In the genomic region with DNA sequence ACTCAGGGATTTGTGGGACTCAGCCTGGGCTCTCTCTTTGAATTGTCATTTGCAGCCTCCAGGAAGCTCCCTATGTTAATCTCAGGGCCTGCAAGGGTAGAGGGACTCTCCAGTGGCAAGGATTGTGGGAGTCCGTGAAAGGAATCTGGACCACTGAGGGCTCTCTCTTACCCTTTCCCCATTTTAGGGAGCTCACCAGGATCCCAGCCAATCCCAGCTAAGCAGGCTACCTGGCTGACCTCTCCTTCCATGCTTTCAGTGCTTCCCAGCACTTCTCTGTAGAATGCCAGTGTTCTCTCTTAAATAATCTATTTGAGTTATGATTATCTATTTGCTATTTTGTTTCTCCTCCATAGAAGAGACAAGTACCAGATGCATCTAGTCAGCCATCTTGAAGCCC, we compare ENCODE assay signal across 2 cellular contexts.
TF ChIP-seq lines count a peak whose summit lies in the region.

No MANE protein-coding gene starts in this region.

TF ChIP-seq in WTC11, 78 proteins besides CTCF, POLR2A, EP300 and RAD21:
- TF ChIP-seq ZNF219 (CRISPR knock-in tag; IDR thresholded peaks at IDR 0.05; ENCODE audit: borderline replicate concordance) = no peak
- TF ChIP-seq ZNF416 (CRISPR knock-in tag; IDR thresholded peaks at IDR 0.05) = no peak
- no peak for TF ChIP-seq IRF2 (CRISPR knock-in tag; IDR thresholded peaks at IDR 0.05; ENCODE audit: borderline replicate concordance, low read depth)
- TF ChIP-seq FOXP1 (CRISPR knock-in tag; IDR thresholded peaks at IDR 0.05; ENCODE audit: borderline replicate concordance) = no peak
- TF ChIP-seq, protein P1, sequence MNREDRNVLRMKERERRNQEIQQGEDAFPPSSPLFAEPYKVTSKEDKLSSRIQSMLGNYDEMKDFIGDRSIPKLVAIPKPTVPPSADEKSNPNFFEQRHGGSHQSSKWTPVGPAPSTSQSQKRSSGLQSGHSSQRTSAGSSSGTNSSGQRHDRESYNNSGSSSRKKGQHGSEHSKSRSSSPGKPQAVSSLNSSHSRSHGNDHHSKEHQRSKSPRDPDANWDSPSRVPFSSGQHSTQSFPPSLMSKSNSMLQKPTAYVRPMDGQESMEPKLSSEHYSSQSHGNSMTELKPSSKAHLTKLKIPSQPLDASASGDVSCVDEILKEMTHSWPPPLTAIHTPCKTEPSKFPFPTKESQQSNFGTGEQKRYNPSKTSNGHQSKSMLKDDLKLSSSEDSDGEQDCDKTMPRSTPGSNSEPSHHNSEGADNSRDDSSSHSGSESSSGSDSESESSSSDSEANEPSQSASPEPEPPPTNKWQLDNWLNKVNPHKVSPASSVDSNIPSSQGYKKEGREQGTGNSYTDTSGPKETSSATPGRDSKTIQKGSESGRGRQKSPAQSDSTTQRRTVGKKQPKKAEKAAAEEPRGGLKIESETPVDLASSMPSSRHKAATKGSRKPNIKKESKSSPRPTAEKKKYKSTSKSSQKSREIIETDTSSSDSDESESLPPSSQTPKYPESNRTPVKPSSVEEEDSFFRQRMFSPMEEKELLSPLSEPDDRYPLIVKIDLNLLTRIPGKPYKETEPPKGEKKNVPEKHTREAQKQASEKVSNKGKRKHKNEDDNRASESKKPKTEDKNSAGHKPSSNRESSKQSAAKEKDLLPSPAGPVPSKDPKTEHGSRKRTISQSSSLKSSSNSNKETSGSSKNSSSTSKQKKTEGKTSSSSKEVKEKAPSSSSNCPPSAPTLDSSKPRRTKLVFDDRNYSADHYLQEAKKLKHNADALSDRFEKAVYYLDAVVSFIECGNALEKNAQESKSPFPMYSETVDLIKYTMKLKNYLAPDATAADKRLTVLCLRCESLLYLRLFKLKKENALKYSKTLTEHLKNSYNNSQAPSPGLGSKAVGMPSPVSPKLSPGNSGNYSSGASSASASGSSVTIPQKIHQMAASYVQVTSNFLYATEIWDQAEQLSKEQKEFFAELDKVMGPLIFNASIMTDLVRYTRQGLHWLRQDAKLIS (CRISPR knock-in tag; IDR thresholded peaks at IDR 0.05; ENCODE audit: borderline replicate concordance) = no peak
- no peak for TF ChIP-seq SP1 (CRISPR knock-in tag; conservative IDR thresholded peaks at IDR 0.05)
- TF ChIP-seq, protein P2, sequence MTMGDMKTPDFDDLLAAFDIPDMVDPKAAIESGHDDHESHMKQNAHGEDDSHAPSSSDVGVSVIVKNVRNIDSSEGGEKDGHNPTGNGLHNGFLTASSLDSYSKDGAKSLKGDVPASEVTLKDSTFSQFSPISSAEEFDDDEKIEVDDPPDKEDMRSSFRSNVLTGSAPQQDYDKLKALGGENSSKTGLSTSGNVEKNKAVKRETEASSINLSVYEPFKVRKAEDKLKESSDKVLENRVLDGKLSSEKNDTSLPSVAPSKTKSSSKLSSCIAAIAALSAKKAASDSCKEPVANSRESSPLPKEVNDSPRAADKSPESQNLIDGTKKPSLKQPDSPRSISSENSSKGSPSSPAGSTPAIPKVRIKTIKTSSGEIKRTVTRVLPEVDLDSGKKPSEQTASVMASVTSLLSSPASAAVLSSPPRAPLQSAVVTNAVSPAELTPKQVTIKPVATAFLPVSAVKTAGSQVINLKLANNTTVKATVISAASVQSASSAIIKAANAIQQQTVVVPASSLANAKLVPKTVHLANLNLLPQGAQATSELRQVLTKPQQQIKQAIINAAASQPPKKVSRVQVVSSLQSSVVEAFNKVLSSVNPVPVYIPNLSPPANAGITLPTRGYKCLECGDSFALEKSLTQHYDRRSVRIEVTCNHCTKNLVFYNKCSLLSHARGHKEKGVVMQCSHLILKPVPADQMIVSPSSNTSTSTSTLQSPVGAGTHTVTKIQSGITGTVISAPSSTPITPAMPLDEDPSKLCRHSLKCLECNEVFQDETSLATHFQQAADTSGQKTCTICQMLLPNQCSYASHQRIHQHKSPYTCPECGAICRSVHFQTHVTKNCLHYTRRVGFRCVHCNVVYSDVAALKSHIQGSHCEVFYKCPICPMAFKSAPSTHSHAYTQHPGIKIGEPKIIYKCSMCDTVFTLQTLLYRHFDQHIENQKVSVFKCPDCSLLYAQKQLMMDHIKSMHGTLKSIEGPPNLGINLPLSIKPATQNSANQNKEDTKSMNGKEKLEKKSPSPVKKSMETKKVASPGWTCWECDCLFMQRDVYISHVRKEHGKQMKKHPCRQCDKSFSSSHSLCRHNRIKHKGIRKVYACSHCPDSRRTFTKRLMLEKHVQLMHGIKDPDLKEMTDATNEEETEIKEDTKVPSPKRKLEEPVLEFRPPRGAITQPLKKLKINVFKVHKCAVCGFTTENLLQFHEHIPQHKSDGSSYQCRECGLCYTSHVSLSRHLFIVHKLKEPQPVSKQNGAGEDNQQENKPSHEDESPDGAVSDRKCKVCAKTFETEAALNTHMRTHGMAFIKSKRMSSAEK (CRISPR knock-in tag; IDR thresholded peaks at IDR 0.05; ENCODE audit: borderline replicate concordance) = no peak
- no peak for TF ChIP-seq EMX1 (CRISPR knock-in tag; IDR thresholded peaks at IDR 0.05)
- no peak for TF ChIP-seq ZNF423 (CRISPR knock-in tag; IDR thresholded peaks at IDR 0.05)
- TF ChIP-seq NFYB (CRISPR knock-in tag; conservative IDR thresholded peaks at IDR 0.05; ENCODE audit: low read depth) = no peak
- TF ChIP-seq, protein P3, sequence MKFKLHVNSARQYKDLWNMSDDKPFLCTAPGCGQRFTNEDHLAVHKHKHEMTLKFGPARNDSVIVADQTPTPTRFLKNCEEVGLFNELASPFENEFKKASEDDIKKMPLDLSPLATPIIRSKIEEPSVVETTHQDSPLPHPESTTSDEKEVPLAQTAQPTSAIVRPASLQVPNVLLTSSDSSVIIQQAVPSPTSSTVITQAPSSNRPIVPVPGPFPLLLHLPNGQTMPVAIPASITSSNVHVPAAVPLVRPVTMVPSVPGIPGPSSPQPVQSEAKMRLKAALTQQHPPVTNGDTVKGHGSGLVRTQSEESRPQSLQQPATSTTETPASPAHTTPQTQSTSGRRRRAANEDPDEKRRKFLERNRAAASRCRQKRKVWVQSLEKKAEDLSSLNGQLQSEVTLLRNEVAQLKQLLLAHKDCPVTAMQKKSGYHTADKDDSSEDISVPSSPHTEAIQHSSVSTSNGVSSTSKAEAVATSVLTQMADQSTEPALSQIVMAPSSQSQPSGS (CRISPR knock-in tag; IDR thresholded peaks at IDR 0.05; ENCODE audit: borderline replicate concordance, low read depth) = no peak
- TF ChIP-seq, protein P4, sequence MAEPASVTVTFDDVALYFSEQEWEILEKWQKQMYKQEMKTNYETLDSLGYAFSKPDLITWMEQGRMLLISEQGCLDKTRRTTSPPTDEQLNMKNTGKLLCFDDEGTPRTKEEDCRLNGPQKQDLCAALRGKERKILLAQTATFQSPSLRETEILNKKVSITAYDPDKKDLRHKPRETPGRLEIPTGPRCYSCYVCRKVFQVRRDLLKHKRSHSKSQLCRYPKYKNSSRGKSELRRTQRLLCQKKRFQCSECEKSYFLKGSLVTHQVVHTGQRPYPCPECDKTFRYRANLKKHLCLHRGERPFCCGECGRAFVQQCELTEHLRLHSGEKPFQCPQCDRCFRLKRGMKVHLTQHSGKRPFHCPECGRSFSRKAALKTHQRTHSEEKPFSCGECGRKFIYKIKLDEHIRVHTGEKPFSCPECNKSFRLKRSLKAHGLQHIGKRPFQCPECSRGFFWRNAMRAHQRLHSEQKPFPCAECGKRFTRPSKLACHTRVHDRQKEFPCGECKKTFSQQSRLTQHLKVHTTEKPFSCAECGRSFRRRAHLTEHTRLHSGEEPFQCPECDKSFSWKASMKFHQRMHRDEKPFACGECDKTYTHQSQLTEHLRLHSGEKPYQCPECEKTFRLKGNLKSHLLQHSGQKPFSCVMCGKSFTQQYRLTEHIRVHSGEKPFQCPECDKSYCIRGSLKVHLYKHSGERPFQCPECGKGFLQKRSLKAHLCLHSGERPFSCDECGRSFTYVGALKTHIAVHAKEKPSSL (CRISPR knock-in tag; conservative IDR thresholded peaks at IDR 0.05) = no peak
- no peak for TF ChIP-seq ZBTB21 (CRISPR knock-in tag; IDR thresholded peaks at IDR 0.05; ENCODE audit: borderline replicate concordance)
TF ChIP-seq in WTC11: peak in this region for 0.

TF ChIP-seq in HepG2, 621 proteins besides CTCF, POLR2A, EP300 and RAD21:
- TF ChIP-seq ARNT (IDR thresholded peaks at IDR 0.05) (no peak), ZBTB3 (CRISPR knock-in tag; IDR thresholded peaks at IDR 0.05; ENCODE audit: borderline replicate concordance, low read depth) (no peak), SALL1 (CRISPR knock-in tag; IDR thresholded peaks at IDR 0.05) (0 out of 2 replicates have a peak, but pooled peaks have one; percentile 0)
